23 cellular contexts compared by ENCODE assay signal in genomic region chrY:7320751-7321150, GRCh38.
DNase-seq lines count a peak whose midpoint lies in the region; ATAC-seq and TF ChIP-seq lines count a peak whose summit lies in the region.
"Had no signal": no experiment of that assay in that cellular context is flagged by ENCODE, and none has a peak within 500 bp of the region (broad histone marks: within the 10 kb centered on the region; RNA-seq: fewer than 3 reads in every experiment).

No MANE protein-coding gene starts in this region.

- no peak overlapping the region for H3K4me3 Mint-ChIP-seq in activated CD4-positive, alpha-beta T cell treated with anti-CD3 and anti-CD28 coated beads, Interleukin-2, amount 10 ng/mL, durations not matched to agents 24 days and 14 days
- no peak overlapping the region for H3K4me3 Mint-ChIP-seq in CD8-positive, alpha-beta T cell

- no peak for DNase-seq in activated CD4-positive, alpha-beta T cell treated with anti-CD3 and anti-CD28 coated beads, Interleukin-2, amount 10 ng/mL, durations not matched to agents 24 days and 14 days
- no peak for DNase-seq in activated CD4-positive, alpha-beta T cell treated with anti-CD3 and anti-CD28 coated beads for 1 hour
- no peak for DNase-seq in CD8-positive, alpha-beta T cell
- peak; percentile 12 for DNase-seq in amniotic epithelial cell (ENCODE audit: low read depth)
- DNase-seq in foreskin melanocyte: peak; percentile 96
- no peak for DNase-seq in NCI-H1436 (lab: John Stamatoyannopoulos, UW)
- DNase-seq in inferior parietal cortex (ENCODE audit: extremely low spot score): no peak
- no peak for DNase-seq in dermis blood vessel endothelial cell
- DNase-seq: 8988T; CD8-positive, alpha-beta memory T cell; GM23248; KG1; NCI-H1092 treated with DMSO at 0.1 percent for 48 hours; NCI-H2029 treated with DMSO at 0.1 percent for 48 hours; NCI-H2171; NCI-H345; NCI-H524; NCI-H774; NK-92 treated with Interleukin-12 subunit alpha and Interleukin-12 subunit beta, amount 100 ng/mL, for 24 hours; SHP77 treated with DMSO at 0.1 percent for 48 hours had no signal

- peaks cover 29% of the 10 kb centered on the region for H3K4me1 ChIP-seq in CD8-positive, alpha-beta T cell (ENCODE audit: insufficient read depth, low read length)
- H3K4me1 ChIP-seq: BLaER1 treated with 17β-estradiol and CSF1 and Interleukin-3, amounts not matched to agents 10 nM and 100 nM had no signal

- peak overlapping the region; percentile 82 for H3K27ac Mint-ChIP-seq in activated CD4-positive, alpha-beta T cell treated with anti-CD3 and anti-CD28 coated beads, Interleukin-2, amount 10 ng/mL, durations not matched to agents 24 days and 14 days
- H3K27ac Mint-ChIP-seq in CD8-positive, alpha-beta T cell: peak overlapping the region; percentile 74

- no peak for ATAC-seq in CD8-positive, alpha-beta T cell
- ATAC-seq: HCT116 had no signal

- POLR2A ChIA-PET in CD8-positive, alpha-beta T cell (lab: Charles Lee): no interaction called here

- no peaks in the 10 kb centered on the region for H3K27me3 Mint-ChIP-seq in activated CD4-positive, alpha-beta T cell treated with anti-CD3 and anti-CD28 coated beads, Interleukin-2, amount 10 ng/mL, durations not matched to agents 24 days and 14 days
- no peaks in the 10 kb centered on the region for H3K27me3 Mint-ChIP-seq in CD8-positive, alpha-beta T cell (ENCODE audit: low read depth)
- H3K27me3 Mint-ChIP-seq: CD8-positive, alpha-beta memory T cell had no signal

- peaks cover 58% of the 10 kb centered on the region for H3K36me3 Mint-ChIP-seq in activated CD4-positive, alpha-beta T cell treated with anti-CD3 and anti-CD28 coated beads, Interleukin-2, amount 10 ng/mL, durations not matched to agents 24 days and 14 days (ENCODE audit: low read depth)
- H3K36me3 Mint-ChIP-seq in CD8-positive, alpha-beta T cell: peaks cover 71% of the 10 kb centered on the region

- intact Hi-C loops in activated CD4-positive, alpha-beta T cell treated with anti-CD3 and anti-CD28 coated beads, Interleukin-2, amount 10 ng/mL, durations not matched to agents 24 days and 14 days (cut with micrococcal nuclease): no loop called here
- intact Hi-C loops in CD8-positive, alpha-beta T cell (cut with DNase I, micrococcal nuclease): no loop called here

- CTCF ChIA-PET in CD8-positive, alpha-beta T cell (lab: Charles Lee): no interaction called here

- H3K27ac ChIP-seq in CD8-positive, alpha-beta T cell (ENCODE audit: low read depth, low read length): no peak overlapping the region
- H3K27ac ChIP-seq: BLaER1 treated with 17β-estradiol and CSF1 and Interleukin-3, amounts not matched to agents 10 nM and 100 nM; GM23248; RWPE1 had no signal

- TF ChIP-seq CTCF in CD8-positive, alpha-beta T cell (IDR thresholded peaks at IDR 0.05): no peak

- no peaks in the 10 kb centered on the region for H3K9me3 Mint-ChIP-seq in activated CD4-positive, alpha-beta T cell treated with anti-CD3 and anti-CD28 coated beads, Interleukin-2, amount 10 ng/mL, durations not matched to agents 24 days and 14 days
- no peaks in the 10 kb centered on the region for H3K9me3 Mint-ChIP-seq in CD8-positive, alpha-beta T cell
- H3K9me3 Mint-ChIP-seq: CD8-positive, alpha-beta memory T cell had no signal

- H3K4me1 Mint-ChIP-seq in activated CD4-positive, alpha-beta T cell treated with anti-CD3 and anti-CD28 coated beads, Interleukin-2, amount 10 ng/mL, durations not matched to agents 24 days and 14 days: peaks cover 64% of the 10 kb centered on the region
- peaks cover 80% of the 10 kb centered on the region for H3K4me1 Mint-ChIP-seq in CD8-positive, alpha-beta T cell (ENCODE audit: low read depth)

- H3K9me3 ChIP-seq in CD8-positive, alpha-beta T cell (ENCODE audit: low read length): no peaks in the 10 kb centered on the region
- H3K9me3 ChIP-seq: BLaER1 treated with 17β-estradiol and CSF1 and Interleukin-3, amounts not matched to agents 10 nM and 100 nM had no signal

- no peaks in the 10 kb centered on the region for H3K27me3 ChIP-seq in CD8-positive, alpha-beta T cell (ENCODE audit: insufficient read depth, low read length)
- H3K27me3 ChIP-seq: BLaER1 treated with 17β-estradiol and CSF1 and Interleukin-3, amounts not matched to agents 10 nM and 100 nM had no signal

- H3K4me3 ChIP-seq in CD8-positive, alpha-beta T cell (ENCODE audit: low read depth, low read length): no peak overlapping the region
- H3K4me3 ChIP-seq: BLaER1 treated with 17β-estradiol and CSF1 and Interleukin-3, amounts not matched to agents 10 nM and 100 nM; GM23248 had no signal

- peaks cover 5% of the 10 kb centered on the region for H3K36me3 ChIP-seq in CD8-positive, alpha-beta T cell (ENCODE audit: insufficient read depth, low read length)
- H3K36me3 ChIP-seq: BLaER1 treated with 17β-estradiol and CSF1 and Interleukin-3, amounts not matched to agents 10 nM and 100 nM had no signal

Comparison
In these comparisons a context has a peak if more than half of its experiments do, and no peak if none do; other contexts are left out.
1. DNase-seq: peak in amniotic epithelial cell (single experiment) and foreskin melanocyte (single experiment); none in activated CD4-positive, alpha-beta T cell treated with anti-CD3 and anti-CD28 coated beads, Interleukin-2, amount 10 ng/mL, durations not matched to agents 24 days and 14 days (single experiment), activated CD4-positive, alpha-beta T cell treated with anti-CD3 and anti-CD28 coated beads for 1 hour (single experiment), CD8-positive, alpha-beta T cell (0 of 7), NCI-H1436 (single experiment), inferior parietal cortex (single experiment) and dermis blood vessel endothelial cell (single experiment).